In the genomic region with DNA sequence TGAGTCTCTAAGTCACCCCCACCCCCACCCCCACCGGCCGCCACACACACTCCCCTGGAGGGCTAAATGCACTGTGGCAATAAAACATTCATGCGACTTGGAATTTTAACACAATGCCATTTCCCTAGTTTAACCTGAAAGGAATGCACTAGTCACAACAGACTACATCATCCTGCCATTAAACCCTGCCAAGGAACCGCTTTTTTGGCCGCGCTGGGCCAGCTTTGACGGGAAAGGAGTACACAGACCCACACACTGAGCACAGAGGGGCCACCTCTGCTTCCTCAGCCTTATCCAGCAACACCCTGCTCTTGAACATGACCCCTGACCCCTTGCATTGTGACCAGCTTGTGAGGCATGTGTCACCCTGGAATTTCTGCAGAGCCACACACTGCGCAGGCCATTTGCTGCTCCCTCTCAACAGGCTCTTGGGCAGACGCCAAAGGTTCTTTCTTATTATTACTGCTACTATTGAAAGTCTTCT, we compare ENCODE assay signal across 8 cellular contexts.
DNase-seq lines count a peak whose midpoint lies in the region; ATAC-seq, FAIRE-seq and TF ChIP-seq lines count a peak whose summit lies in the region.

No MANE protein-coding gene starts in this region.

- intact Hi-C loops in PC-3 (cut with micrococcal nuclease), result loop anchor here (2.0 kb wide), 3 partner anchors 32 to 218 kb away; no protein-coding TSS in a partner anchor
- intact Hi-C loops in esophagus squamous epithelium (cut with DNase I), result no loop called here

- peaks cover 0 to 2% (median 0%) of the 10 kb centered on the region in 3 donors for H3K27me3 Mint-ChIP-seq in immature natural killer cell (ENCODE audit: low read depth in 3 of 3)
- no peaks in the 10 kb centered on the region for H3K27me3 Mint-ChIP-seq in CD8-positive, alpha-beta memory T cell

- no peaks in the 10 kb centered on the region for H3K9me3 Mint-ChIP-seq in immature natural killer cell
- peaks cover 4 to 17% (median 11%) of the 10 kb centered on the region in 5 donors for H3K9me3 Mint-ChIP-seq in CD8-positive, alpha-beta memory T cell

- CTCF ChIA-PET in PC-3 (lab: Charles Lee), result interaction anchor here (0.5 to 1.1 kb wide), 4 partner anchors 10 to 218 kb away, joined by 3 to 4 read pairs (median 4); no protein-coding TSS in a partner anchor
- CTCF ChIA-PET in CD8-positive, alpha-beta memory T cell (lab: Charles Lee), result no interaction called here

- peak overlapping the region; percentile 90 for H3K9ac ChIP-seq in PC-3 (ENCODE audit: low read length)

- no peaks in the 10 kb centered on the region for H3K9me3 ChIP-seq in PC-3 (ENCODE audit: low read length)
- no peaks in the 10 kb centered on the region for H3K9me3 ChIP-seq in esophagus squamous epithelium
- H3K9me3 ChIP-seq in muscle layer of duodenum (ENCODE audit: control insufficient read depth in 1 of 2, low read length in 2 of 2), result no peaks in the 10 kb centered on the region
- no peaks in the 10 kb centered on the region for H3K9me3 ChIP-seq in CD8-positive, alpha-beta memory T cell (ENCODE audit: low read length)

- no peak overlapping the region for H2AFZ ChIP-seq in PC-3 (ENCODE audit: low read length)

- peaks cover 54% of the 10 kb centered on the region for H3K4me1 ChIP-seq in PC-3 (ENCODE audit: insufficient read depth, low read length)
- peaks cover 0 to 35% (median 4%) of the 10 kb centered on the region in 3 donors for H3K4me1 ChIP-seq in esophagus squamous epithelium
- peaks cover 5 to 34% of the 10 kb centered on the region in 2 donors for H3K4me1 ChIP-seq in muscle layer of duodenum (ENCODE audit: control insufficient read depth in 1 of 2, insufficient read depth in 2 of 2, low read length in 2 of 2)
- H3K4me1 ChIP-seq in CD8-positive, alpha-beta memory T cell (ENCODE audit: insufficient read depth, low read length), result no peaks in the 10 kb centered on the region

- H3K9me2 ChIP-seq in PC-3 (replicated peaks; ENCODE audit: low read length), result no peaks in the 10 kb centered on the region

- no peaks in the 10 kb centered on the region for H4K20me1 ChIP-seq in PC-3 (ENCODE audit: low read length)

- peaks cover 16 to 21% of the 10 kb centered on the region in 2 donors for H3K4me1 Mint-ChIP-seq in immature natural killer cell
- no peaks in the 10 kb centered on the region for H3K4me1 Mint-ChIP-seq in CD8-positive, alpha-beta memory T cell

- peak; percentile 40 for DNase-seq in Ammon's horn (ENCODE audit: low spot score)
- DNase-seq in PC-3, result peak; percentile 95
- no peak for DNase-seq in esophagus squamous epithelium (lab: John Stamatoyannopoulos, UW)
- DNase-seq in D721Med (ENCODE audit: insufficient read length, low spot score), result no peak
- DNase-seq in NCI-H774 (lab: John Stamatoyannopoulos, UW), result no peak
- no peak for DNase-seq in immature natural killer cell
- no peak for DNase-seq in CD8-positive, alpha-beta memory T cell

- no peak for TF ChIP-seq POLR2A in esophagus squamous epithelium (IDR thresholded peaks at IDR 0.05)

- peaks cover 4% of the 10 kb centered on the region for H3F3A ChIP-seq in PC-3 (ENCODE audit: low read length, unreplicated experiment)

- H3K27ac ChIP-seq in PC-3 (ENCODE audit: low read length), result peak overlapping the region; percentile 99
- H3K27ac ChIP-seq in esophagus squamous epithelium, result peak overlapping the region; percentile 70 to 94 (median 85)
- peak overlapping the region; percentile 89 for H3K27ac ChIP-seq in muscle layer of duodenum (ENCODE audit: low read length)
- no peak overlapping the region for H3K27ac ChIP-seq in CD8-positive, alpha-beta memory T cell (ENCODE audit: low read depth, low read length)

- H3K27me3 ChIP-seq in PC-3 (ENCODE audit: low read length) (no peaks in the 10 kb centered on the region), esophagus squamous epithelium (no peaks in the 10 kb centered on the region), muscle layer of duodenum (ENCODE audit: low read depth, low read length) (no peaks in the 10 kb centered on the region)
- H3K27me3 ChIP-seq in CD8-positive, alpha-beta memory T cell (ENCODE audit: insufficient read depth, low read length, poor library complexity, severe bottlenecking), result no peaks in the 10 kb centered on the region

- ATAC-seq in PC-3, result peak; percentile 83

- TF ChIP-seq CTCF in PC-3 (conservative IDR thresholded peaks at IDR 0.05; ENCODE audit: low read depth, low read length) (no peak), esophagus squamous epithelium (IDR thresholded peaks at IDR 0.05) (no peak), D721Med (IDR thresholded peaks at IDR 0.05; ENCODE audit: insufficient read depth, missing control alignments) (no peak)

- H3K4me3 Mint-ChIP-seq in immature natural killer cell, result no peak overlapping the region
- no peak overlapping the region for H3K4me3 Mint-ChIP-seq in CD8-positive, alpha-beta memory T cell

- peaks cover 0 to 5% (median 0%) of the 10 kb centered on the region in 3 donors for H3K36me3 Mint-ChIP-seq in immature natural killer cell
- H3K36me3 Mint-ChIP-seq in CD8-positive, alpha-beta memory T cell, result no peaks in the 10 kb centered on the region

- H3K79me2 ChIP-seq in PC-3 (ENCODE audit: low read length), result peaks cover 41% of the 10 kb centered on the region

- POLR2A ChIA-PET in PC-3 (lab: Charles Lee; ENCODE audit: unreplicated experiment), result interaction anchor here (0.6 to 0.7 kb wide), 3 partner anchors 16 to 551 kb away, joined by 4 to 7 read pairs (median 5); no protein-coding TSS in a partner anchor
- POLR2A ChIA-PET in CD8-positive, alpha-beta memory T cell (lab: Charles Lee), result no interaction called here

- no TSS peak for BruUV-seq in PC-3 (replicated peaks; lab: Mats Ljungman, UMichigan)

- H3K36me3 ChIP-seq in PC-3 (ENCODE audit: low read depth, low read length) (no peaks in the 10 kb centered on the region), esophagus squamous epithelium (no peaks in the 10 kb centered on the region), muscle layer of duodenum (ENCODE audit: control insufficient read depth in 1 of 2, insufficient read depth in 2 of 2, low read length in 2 of 2) (peaks cover 0 to 3% of the 10 kb centered on the region in 2 donors)
- no peaks in the 10 kb centered on the region for H3K36me3 ChIP-seq in CD8-positive, alpha-beta memory T cell (ENCODE audit: insufficient read depth, low read length)

- WGBS in esophagus squamous epithelium, 2 donors, result 21 to 38% methylated on average over 8 to 9 of the region's 9 CpGs

- peak overlapping the region in 1 of 6 donors; percentile 22 for H3K27ac Mint-ChIP-seq in immature natural killer cell
- peak overlapping the region in 1 of 8 donors; percentile 5 for H3K27ac Mint-ChIP-seq in CD8-positive, alpha-beta memory T cell

- no peak for FAIRE-seq in D721Med (lab: Jason Lieb, UNC)

- peak overlapping the region; percentile 86 for H3K4me2 ChIP-seq in PC-3 (ENCODE audit: low read length)

- H3K4me3 ChIP-seq in PC-3 (ENCODE audit: low read length), result peak overlapping the region; percentile 70
- H3K4me3 ChIP-seq in esophagus squamous epithelium, result peak overlapping the region in 3 of 4 donors; percentile 31 to 59 (median 34)
- H3K4me3 ChIP-seq in muscle layer of duodenum (ENCODE audit: low read depth in 1 of 2, low read length in 2 of 2), result peak overlapping the region; percentile 37 to 47
- H3K4me3 ChIP-seq in CD8-positive, alpha-beta memory T cell (ENCODE audit: low read length), result no peak overlapping the region

Comparison
In these comparisons a context has a peak if more than half of its experiments do, and no peak if none do; other contexts are left out.
1. DNase-seq: peak in Ammon's horn (single experiment) and PC-3 (single experiment); none in esophagus squamous epithelium (single experiment), D721Med (single experiment), NCI-H774 (single experiment), immature natural killer cell (0 of 3) and CD8-positive, alpha-beta memory T cell (0 of 5).